In the genomic region with DNA sequence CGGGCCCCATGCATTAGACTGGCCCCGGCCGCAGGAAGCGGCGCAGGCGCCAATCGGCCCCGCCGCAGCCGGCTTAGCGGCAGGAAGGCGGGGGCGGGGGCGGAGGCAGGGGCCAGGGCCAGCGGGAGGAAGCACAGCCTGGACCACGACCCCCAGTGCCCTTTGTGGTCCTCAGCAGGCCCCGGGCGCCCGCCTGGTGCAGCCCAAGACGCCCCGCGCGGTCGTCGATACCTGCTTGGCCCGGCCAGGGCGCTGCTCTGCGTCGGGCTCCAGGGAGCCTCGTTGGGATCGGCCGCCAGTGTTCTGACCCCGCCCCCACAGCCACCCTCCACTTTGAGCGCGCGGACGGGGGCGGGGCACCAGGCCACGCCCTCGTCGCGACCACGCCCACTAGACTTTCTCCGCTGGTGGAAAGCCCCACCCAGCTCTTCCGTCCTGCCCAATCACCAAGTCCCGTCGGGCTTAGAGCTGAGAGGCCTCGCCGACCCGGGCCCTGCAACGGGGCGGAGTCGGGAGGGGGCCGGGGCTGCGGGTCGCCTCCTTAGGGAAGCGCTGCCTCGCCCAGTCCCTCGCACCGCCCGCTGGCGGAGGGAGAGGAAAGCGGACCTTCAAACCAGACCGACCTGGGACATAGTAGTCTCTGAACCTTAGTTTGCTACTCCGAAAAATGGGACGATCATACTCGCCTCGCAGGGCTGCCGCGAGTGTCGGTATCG, we compare ENCODE assay signal across 8 cellular contexts. TPM values are rescaled to one million over a fixed set of nuclear protein-coding genes. Genes with fewer than 3 reads are reported as not detected.
A peak's percentile ranks its signal among the peaks of the same experiment; 100 is the strongest.
DNase-seq lines count a peak whose midpoint lies in the region; TF ChIP-seq lines count a peak whose summit lies in the region.

A gene with protein sequence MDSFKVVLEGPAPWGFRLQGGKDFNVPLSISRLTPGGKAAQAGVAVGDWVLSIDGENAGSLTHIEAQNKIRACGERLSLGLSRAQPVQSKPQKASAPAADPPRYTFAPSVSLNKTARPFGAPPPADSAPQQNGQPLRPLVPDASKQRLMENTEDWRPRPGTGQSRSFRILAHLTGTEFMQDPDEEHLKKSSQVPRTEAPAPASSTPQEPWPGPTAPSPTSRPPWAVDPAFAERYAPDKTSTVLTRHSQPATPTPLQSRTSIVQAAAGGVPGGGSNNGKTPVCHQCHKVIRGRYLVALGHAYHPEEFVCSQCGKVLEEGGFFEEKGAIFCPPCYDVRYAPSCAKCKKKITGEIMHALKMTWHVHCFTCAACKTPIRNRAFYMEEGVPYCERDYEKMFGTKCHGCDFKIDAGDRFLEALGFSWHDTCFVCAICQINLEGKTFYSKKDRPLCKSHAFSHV (minus strand): TSS at position 308 of the 716 bp plus-strand sequence. CDS start 1,092 bp downstream, outside the sequence.

- H3F3A ChIP-seq in neural cell (ENCODE audit: insufficient read depth, low read length, poor library complexity, severe bottlenecking), result no peaks in the 10 kb centered on the region

- TF ChIP-seq CTCF in fibroblast of the aortic adventitia (IDR thresholded peaks at IDR 0.05; ENCODE audit: insufficient read depth, low read length), result peak; percentile 13
- TF ChIP-seq CTCF in neural cell (IDR thresholded peaks at IDR 0.05; ENCODE audit: poor library complexity, severe bottlenecking), result peak; percentile 38
- peak in 2 of 7 experiments; percentile 9 to 11 for TF ChIP-seq CTCF in stomach (IDR thresholded peaks at IDR 0.05)

- no peaks in the 10 kb centered on the region for H3K9me2 ChIP-seq in neural cell (ENCODE audit: insufficient read depth, low read length)

- H3K79me2 ChIP-seq in neural cell (replicated peaks; ENCODE audit: insufficient read depth, low read length), result peaks cover 17% of the 10 kb centered on the region

- DNase-seq in ELR (ENCODE audit: low read depth) (peak; percentile 97), H7 (peak; percentile 100), M059J (ENCODE audit: low read depth) (peak; percentile 95), SHP77 (lab: John Stamatoyannopoulos, UW) (peak; percentile 88 to 91), fibroblast of the aortic adventitia (ENCODE audit: low read depth) (peak; percentile 97), stomach (peak; percentile 98)
- peak; percentile 92 for DNase-seq in activated effector memory CD4-positive, alpha-beta T cell treated with Interleukin-2 at 50 U/mL for 16 hours

- H3K36me3 ChIP-seq in H7 (replicated peaks; ENCODE audit: control insufficient read depth, insufficient read depth, low read length) (peaks cover 13% of the 10 kb centered on the region), neural cell (ENCODE audit: insufficient read depth, low read length) (no peaks in the 10 kb centered on the region), stomach (peaks cover 0 to 5% (median under 1%) of the 10 kb centered on the region in 4 donors)

- peak in 2 of 4 donors; percentile 53 to 70 for TF ChIP-seq POLR2A in stomach (IDR thresholded peaks at IDR 0.05)

- TF ChIP-seq EP300 in neural cell (conservative IDR thresholded peaks at IDR 0.05; ENCODE audit: poor library complexity, severe bottlenecking) (peak; percentile 15), stomach (IDR thresholded peaks at IDR 0.05) (no peak)

- WGBS in stomach, 5 donors, result 0 to 1% (median 1%) methylated on average over 42 to 72 of the region's 72 CpGs

- H4K20me1 ChIP-seq in neural cell (ENCODE audit: insufficient read depth), result no peaks in the 10 kb centered on the region

- H3K27ac ChIP-seq in neural cell (ENCODE audit: low read length) (peak within 1 kb of the TSS; percentile 73), stomach (peak within 1 kb of the TSS; percentile 81 to 97 (median 90))

- intact Hi-C loops in stomach (cut with DNase I; ENCODE audit: low total_unique reads), result no loop called here

- H3K4me3 ChIP-seq in H7 (ENCODE audit: insufficient read depth, low read depth, low read length), result peak within 1 kb of the TSS; percentile 87
- peak within 1 kb of the TSS; percentile 85 for H3K4me3 ChIP-seq in fibroblast of the aortic adventitia (ENCODE audit: low read depth, low read length)
- peak within 1 kb of the TSS; percentile 90 for H3K4me3 ChIP-seq in neural cell (ENCODE audit: low read length)
- peak within 1 kb of the TSS; percentile 63 to 85 (median 82) for H3K4me3 ChIP-seq in stomach

- no peak for TF ChIP-seq RAD21 in neural cell (conservative IDR thresholded peaks at IDR 0.05)

- peaks cover 43 to 75% (median 62%) of the 10 kb centered on the region in 4 donors for H3K4me1 ChIP-seq in stomach

- H3K4me2 ChIP-seq in neural cell (ENCODE audit: low read length), result peak within 1 kb of the TSS; percentile 96

- peaks cover 11% of the 10 kb centered on the region for H3K27me3 ChIP-seq in H7 (ENCODE audit: control insufficient read depth, insufficient read depth, low read length)
- H3K27me3 ChIP-seq in neural cell (ENCODE audit: insufficient read depth, low read depth, low read length), result peaks cover 6% of the 10 kb centered on the region
- no peaks in the 10 kb centered on the region for H3K27me3 ChIP-seq in stomach

- peak within 1 kb of the TSS; percentile 33 for H2AFZ ChIP-seq in neural cell (ENCODE audit: low read depth, low read length)

- H3K9ac ChIP-seq in neural cell (ENCODE audit: low read length), result peak within 1 kb of the TSS; percentile 88

- H3K9me3 ChIP-seq in neural cell (ENCODE audit: low read length) (no peaks in the 10 kb centered on the region), stomach (no peaks in the 10 kb centered on the region)

TF ChIP-seq in neural cell, 6 proteins besides CTCF, POLR2A, EP300 and RAD21:
- TF ChIP-seq MXI1 (conservative IDR thresholded peaks at IDR 0.05; ENCODE audit: poor library complexity, severe bottlenecking) (no peak), SMC3 (conservative IDR thresholded peaks at IDR 0.05; ENCODE audit: poor library complexity) (peak; percentile 29), TAF1 (IDR thresholded peaks at IDR 0.05; ENCODE audit: low read depth) (peak; percentile 76), POLR2AphosphoS5 (IDR thresholded peaks at IDR 0.05) (peak; percentile 94)
- TF ChIP-seq, protein P1, sequence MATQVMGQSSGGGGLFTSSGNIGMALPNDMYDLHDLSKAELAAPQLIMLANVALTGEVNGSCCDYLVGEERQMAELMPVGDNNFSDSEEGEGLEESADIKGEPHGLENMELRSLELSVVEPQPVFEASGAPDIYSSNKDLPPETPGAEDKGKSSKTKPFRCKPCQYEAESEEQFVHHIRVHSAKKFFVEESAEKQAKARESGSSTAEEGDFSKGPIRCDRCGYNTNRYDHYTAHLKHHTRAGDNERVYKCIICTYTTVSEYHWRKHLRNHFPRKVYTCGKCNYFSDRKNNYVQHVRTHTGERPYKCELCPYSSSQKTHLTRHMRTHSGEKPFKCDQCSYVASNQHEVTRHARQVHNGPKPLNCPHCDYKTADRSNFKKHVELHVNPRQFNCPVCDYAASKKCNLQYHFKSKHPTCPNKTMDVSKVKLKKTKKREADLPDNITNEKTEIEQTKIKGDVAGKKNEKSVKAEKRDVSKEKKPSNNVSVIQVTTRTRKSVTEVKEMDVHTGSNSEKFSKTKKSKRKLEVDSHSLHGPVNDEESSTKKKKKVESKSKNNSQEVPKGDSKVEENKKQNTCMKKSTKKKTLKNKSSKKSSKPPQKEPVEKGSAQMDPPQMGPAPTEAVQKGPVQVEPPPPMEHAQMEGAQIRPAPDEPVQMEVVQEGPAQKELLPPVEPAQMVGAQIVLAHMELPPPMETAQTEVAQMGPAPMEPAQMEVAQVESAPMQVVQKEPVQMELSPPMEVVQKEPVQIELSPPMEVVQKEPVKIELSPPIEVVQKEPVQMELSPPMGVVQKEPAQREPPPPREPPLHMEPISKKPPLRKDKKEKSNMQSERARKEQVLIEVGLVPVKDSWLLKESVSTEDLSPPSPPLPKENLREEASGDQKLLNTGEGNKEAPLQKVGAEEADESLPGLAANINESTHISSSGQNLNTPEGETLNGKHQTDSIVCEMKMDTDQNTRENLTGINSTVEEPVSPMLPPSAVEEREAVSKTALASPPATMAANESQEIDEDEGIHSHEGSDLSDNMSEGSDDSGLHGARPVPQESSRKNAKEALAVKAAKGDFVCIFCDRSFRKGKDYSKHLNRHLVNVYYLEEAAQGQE (IDR thresholded peaks at IDR 0.05; ENCODE audit: borderline replicate concordance), result peak; percentile 77

RNA-seq across cellular contexts. Expression of the gene that starts here (rescaled TPM):
- total RNA-seq in H7 (2014; rRNA removed; shearing (Covaris generic)), result 71.9 and 97.3 TPM in 2 replicates
- 172 and 230 TPM in 2 replicates for total RNA-seq in M059J (2014; rRNA removed; shearing (Covaris generic))
- total RNA-seq in fibroblast of the aortic adventitia (ENCODE audit: low replicate concordance) (13.7 and 91.4 TPM in 2 replicates), stomach (100 to 1,000 TPM in 2 of 5 donors, 10 to 100 TPM in 3; 14.6 to 126 (median 97.0) TPM)
- polyA plus RNA-seq in neural cell (21.0 and 45.4 TPM in 2 replicates), stomach (100 to 1,000 TPM in 1 of 3 donors, 10 to 100 TPM in 2; 43.5 to 142 (median 76.6) TPM)
- 16.6 and 20.5 TPM in 2 replicates for polyA minus RNA-seq in neural cell

Comparison
In these comparisons a context has a peak if more than half of its experiments do, and no peak if none do; other contexts are left out.
1. Peak in every context shown above with its lines: DNase-seq, H3K4me3 ChIP-seq and H3K27ac ChIP-seq.